ENCODE assay signal across 33 cellular contexts in the genomic region with DNA sequence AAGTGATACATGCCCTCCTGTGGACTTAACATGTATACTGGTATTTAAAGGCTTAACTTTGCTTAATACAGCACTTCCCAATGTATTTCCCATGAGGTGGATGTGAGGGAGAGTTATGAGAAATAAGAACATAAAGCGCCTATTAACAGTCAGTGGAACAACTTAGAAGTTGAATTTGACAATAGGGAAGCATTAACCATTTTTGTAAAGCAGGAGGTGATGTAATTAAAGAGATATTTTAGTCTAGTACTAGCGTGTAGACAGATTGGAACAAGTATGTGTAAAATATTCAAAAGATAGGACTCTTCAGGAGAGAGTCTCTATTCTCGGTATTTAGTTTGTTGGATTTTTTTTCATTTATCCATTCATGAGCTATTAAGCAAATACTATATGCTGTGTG.
"Had no signal": no experiment of that assay in that cellular context is flagged by ENCODE, and none has a peak within 500 bp of the region (broad histone marks: within the 10 kb centered on the region; RNA-seq: fewer than 3 reads in every experiment).

No MANE protein-coding gene starts in this region.

- H3K27ac ChIP-seq: PC-9, RWPE1, SJCRH30, SK-N-MC had no signal

- H3K4me3 ChIP-seq: MG63, PC-9, SJCRH30, SK-N-MC had no signal

- H3K27me3 ChIP-seq: MG63, SJCRH30 had no signal

- H3K4me1 ChIP-seq: SJCRH30 had no signal

- H3K4me2 ChIP-seq: PC-9 had no signal

- ATAC-seq: Panc1, Right ventricle myocardium inferior, SK-N-SH treated with all-trans-retinoic acid at 6 μM for 48 hours had no signal

- H2AFZ ChIP-seq: PC-9 had no signal

- H3K9me3 ChIP-seq: MG63, SJCRH30 had no signal

- FAIRE-seq: RCC 7860 had no signal

- DNase-seq: Kasumi-1, KG1, MG63, NCI-H1048, NCI-H1092 treated with DMSO at 0.1 percent for 48 hours, NCI-H1105 treated with DMSO at 0.1 percent for 48 hours, NCI-H1417, NCI-H1436, NCI-H146, NCI-H1694, NCI-H187, NCI-H1930, NCI-H2029 treated with DMSO at 0.1 percent for 48 hours, NCI-H2081 treated with DMSO at 0.1 percent for 48 hours, NCI-H2107, NCI-H2171, NCI-H226, NCI-H446 treated with DMSO at 0.1 percent for 48 hours, NCI-H510A, NCI-H524, NCI-H526, NCI-H748 treated with DMSO at 0.1 percent for 48 hours, NCI-H82, PC-9, SHP77, SIG-M5, SJCRH30 had no signal

- H3K36me3 ChIP-seq: MG63, SJCRH30 had no signal
